ENCODE assay signal across 26 cellular contexts in the genomic region with DNA sequence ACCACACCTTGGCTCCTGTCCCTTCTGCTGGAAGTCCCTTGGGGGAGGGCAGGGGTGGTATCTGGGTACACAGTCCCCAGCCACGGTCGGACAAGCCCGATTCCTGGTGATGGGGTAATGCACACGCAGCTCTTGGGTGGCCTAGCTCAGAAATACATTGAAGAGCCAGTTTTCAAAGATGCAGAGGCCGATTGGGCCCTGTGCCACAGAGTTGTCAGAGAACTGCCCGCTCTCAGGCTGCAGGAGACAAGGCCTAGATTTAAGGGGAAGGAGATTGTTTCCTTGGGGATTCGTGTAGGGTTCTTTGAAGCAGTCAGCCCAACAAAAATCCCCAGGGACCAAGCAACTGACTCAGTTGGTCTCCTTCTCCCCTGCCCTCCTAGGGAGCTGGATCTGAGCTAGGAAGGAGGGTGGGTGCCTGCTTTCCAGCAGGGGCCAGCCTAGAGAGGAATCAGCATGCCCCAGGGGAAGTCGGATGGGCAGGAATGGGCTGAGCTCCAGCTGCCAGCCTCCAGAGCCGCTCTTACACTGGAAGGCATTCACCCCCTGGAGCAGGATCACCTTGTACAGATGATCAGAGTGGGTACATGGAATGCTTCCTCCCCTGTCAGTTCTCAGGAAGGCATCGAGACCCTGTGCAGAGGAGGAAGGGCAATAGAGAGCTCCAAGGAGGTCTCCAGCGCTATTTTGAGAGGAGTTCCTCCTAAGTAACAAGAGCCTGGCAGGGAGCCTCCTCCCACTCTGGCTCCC. TPM values are rescaled to one million over a fixed set of nuclear protein-coding genes. Genes with fewer than 3 reads are reported as not detected.
DNase-seq lines count a peak whose midpoint lies in the region; ATAC-seq, FAIRE-seq and TF ChIP-seq lines count a peak whose summit lies in the region.
"Had no signal": no experiment of that assay in that cellular context is flagged by ENCODE, and none has a peak within 500 bp of the region (broad histone marks: within the 10 kb centered on the region; RNA-seq: fewer than 3 reads in every experiment).

No MANE protein-coding gene starts in this region.

- POLR2A ChIA-PET in HEK293 (lab: Yijun Ruan, JAX) = no interaction called here
- POLR2A ChIA-PET in K562 (lab: Yijun Ruan, JAX) = interaction anchor here (1.2 to 1.8 kb wide), 2 partner anchors 8 to 10 kb away, joined by 4 to 7 read pairs; no protein-coding TSS in a partner anchor

- H3K9ac ChIP-seq in K562 (ENCODE audit: insufficient read depth in 1 of 2, low read depth in 2 of 2, low read length in 2 of 2) = no peak overlapping the region

- no peak overlapping the region for H3K4me2 ChIP-seq in K562 (ENCODE audit: insufficient read depth, low read length)

- H3K36me3 ChIP-seq in HEK293 (ENCODE audit: control insufficient read depth in 2 of 2, insufficient read depth in 1 of 2, low read length in 2 of 2) (no peaks in the 10 kb centered on the region), K562 (ENCODE audit: control insufficient read depth, insufficient read depth, low read length) (no peaks in the 10 kb centered on the region)
- H3K36me3 ChIP-seq: BE2C, esophagus squamous epithelium had no signal

- no peak for TF ChIP-seq EP300 in K562 (IDR thresholded peaks at IDR 0.05; ENCODE audit: low read length)

- H3K4me1 Mint-ChIP-seq in neural crest cell = peaks cover 9% of the 10 kb centered on the region

- TF ChIP-seq RAD21 in K562 (CRISPR knock-in tag; conservative IDR thresholded peaks at IDR 0.05 in 1 of 2, IDR thresholded peaks at IDR 0.05 in 1 of 2) = no peak

- H3K9me1 ChIP-seq in K562 (ENCODE audit: control insufficient read depth, insufficient read depth, low read length) = no peaks in the 10 kb centered on the region

- no peaks in the 10 kb centered on the region for H3K36me3 Mint-ChIP-seq in neural crest cell (ENCODE audit: low read depth)
- H3K36me3 Mint-ChIP-seq: activated naive CD4-positive, alpha-beta T cell treated with anti-CD3 and anti-CD28 coated beads, Interleukin-2, amount 10 ng/mL, durations not matched to agents 7 days and 5 days; type B pancreatic cell had no signal

- BruUV-seq in K562 (replicated peaks; lab: Mats Ljungman, UMichigan) = no TSS peak

- CTCF ChIA-PET in HEK293 (lab: Yijun Ruan, JAX) = interaction anchor here (0.6 to 7.1 kb wide), 7 partner anchors 10 to 1098 kb away, joined by 3 to 99 read pairs (median 4); no protein-coding TSS in a partner anchor
- CTCF ChIA-PET in K562 (lab: Yijun Ruan, JAX; ENCODE audit: low intra/inter-chr PET ratio) = no interaction called here

- peaks cover 52 to 96% of the 10 kb centered on the region in 2 experiments for H3K27me3 ChIP-seq in K562 (ENCODE audit: control insufficient read depth in 2 of 2, insufficient read depth in 2 of 2, low read length in 2 of 2)

- intact Hi-C loops in K562 (cut with micrococcal nuclease) = no loop called here

- peaks cover 96% of the 10 kb centered on the region for H3K27me3 Mint-ChIP-seq in neural crest cell (ENCODE audit: low read depth)

- peak overlapping the region; percentile 27 for H3K4me3 Mint-ChIP-seq in neural crest cell
- H3K4me3 Mint-ChIP-seq: activated CD4-positive, alpha-beta T cell treated with anti-CD3 and anti-CD28 coated beads, Interleukin-2, amount 10 ng/mL, durations not matched to agents 24 days and 14 days; activated naive CD4-positive, alpha-beta T cell treated with anti-CD3 and anti-CD28 coated beads, Interleukin-2, amount 10 ng/mL, durations not matched to agents 7 days and 5 days; activated T-cell treated with anti-CD3 and anti-CD28 coated beads, Interleukin-2, amount 50 U/mL, for 4 hours had no signal

- no peak for TF ChIP-seq POLR2A in K562 (conservative IDR thresholded peaks at IDR 0.05)

- TF ChIP-seq CTCF in HEK293 (tag by site-specific recombination; IDR thresholded peaks at IDR 0.05) = no peak
- TF ChIP-seq CTCF in K562 (IDR thresholded peaks at IDR 0.05 in 2 of 3, conservative IDR thresholded peaks at IDR 0.05 in 1 of 3; ENCODE audit: insufficient read depth in 2 of 3, low read depth in 1 of 3, low read length in 3 of 3) = no peak
- no peak for TF ChIP-seq CTCF in neural crest cell (conservative IDR thresholded peaks at IDR 0.05)

- no peaks in the 10 kb centered on the region for H3K9me3 Mint-ChIP-seq in neural crest cell
- H3K9me3 Mint-ChIP-seq: activated CD4-positive, alpha-beta T cell treated with anti-CD3 and anti-CD28 coated beads, Interleukin-2, amount 10 ng/mL, durations not matched to agents 24 days and 14 days; activated naive CD4-positive, alpha-beta T cell treated with anti-CD3 and anti-CD28 coated beads, Interleukin-2, amount 10 ng/mL, durations not matched to agents 7 days and 5 days; activated T-cell treated with anti-CD3 and anti-CD28 coated beads, Interleukin-2, amount 50 U/mL, for 4 hours; type B pancreatic cell had no signal

- DNase-seq in NCI-H2171 treated with DMSO at 0.1 percent for 48 hours (lab: John Stamatoyannopoulos, UW) = peak; percentile 43
- DNase-seq in NCI-H2171 (lab: John Stamatoyannopoulos, UW) = no peak
- no peak for DNase-seq in K562 (ENCODE audit: extremely low read depth in 1 of 4, low spot score in 3 of 4)
- DNase-seq in neural crest cell (ENCODE audit: low read depth, low spot score) = no peak
- no peak for DNase-seq in NCI-H1694 treated with DMSO at 0.1 percent for 48 hours (lab: John Stamatoyannopoulos, UW)
- DNase-seq in AG08395 (ENCODE audit: low spot score) = no peak
- DNase-seq: activated T-cell treated with anti-CD3 and anti-CD28 coated beads, Interleukin-2, amount 50 U/mL, for 4 hours; amniotic stem cell; BE2C; cortex of kidney; EL; esophagus squamous epithelium; kidney glomerular epithelial cell; MV-4-11; psoas muscle had no signal

- no peak overlapping the region for H3K27ac Mint-ChIP-seq in neural crest cell (ENCODE audit: unreplicated experiment)
- H3K27ac Mint-ChIP-seq: activated CD4-positive, alpha-beta T cell treated with anti-CD3 and anti-CD28 coated beads, Interleukin-2, amount 10 ng/mL, durations not matched to agents 24 days and 14 days; activated naive CD4-positive, alpha-beta T cell treated with anti-CD3 and anti-CD28 coated beads, Interleukin-2, amount 10 ng/mL, durations not matched to agents 7 days and 5 days; type B pancreatic cell had no signal

- no peak overlapping the region for H3K27ac ChIP-seq in HEK293 (ENCODE audit: extremely low read depth, low read depth, low read length)
- H3K27ac ChIP-seq in K562 (ENCODE audit: extremely low read depth, low read depth, low read length) = no peak overlapping the region
- H3K27ac ChIP-seq: esophagus squamous epithelium, psoas muscle, SK-N-MC had no signal

- 0% methylated on average over 11 of the region's 11 CpGs for WGBS in K562 (ENCODE audit: insufficient coverage, low coverage, missing lambda C conversion rate)

- H3K79me2 ChIP-seq in K562 (ENCODE audit: control insufficient read depth, insufficient read depth, low read length) = no peaks in the 10 kb centered on the region

- in situ Hi-C loops in K562 (cut with MboI) = no loop called here

- no peaks in the 10 kb centered on the region for H3K4me1 ChIP-seq in HEK293 (ENCODE audit: control insufficient read depth, insufficient read depth, low read length)
- peaks cover 0 to 16% of the 10 kb centered on the region in 2 experiments; a peak in 2 of 5 replicates for H3K4me1 ChIP-seq in K562 (replicated peaks in 1 of 2; ENCODE audit: control insufficient read depth in 2 of 2, insufficient read depth in 2 of 2, low read length in 2 of 2)
- H3K4me1 ChIP-seq: BE2C had no signal

- FAIRE-seq in K562 (lab: Jason Lieb, UNC) = no peak
- FAIRE-seq: A204.1, bronchial epithelial cell, frontal cortex had no signal

- no peak overlapping the region for H3K4me3 ChIP-seq in HEK293 (ENCODE audit: low read depth, low read length)
- no peak overlapping the region for H3K4me3 ChIP-seq in K562
- H3K4me3 ChIP-seq: esophagus squamous epithelium, psoas muscle, SK-N-MC had no signal

- H3K9me3 ChIP-seq in HEK293 (ENCODE audit: control insufficient read depth, insufficient read depth, low read depth, low read length) (no peaks in the 10 kb centered on the region), K562 (replicated peaks; ENCODE audit: control insufficient read depth, insufficient read depth, low read depth, low read length) (no peaks in the 10 kb centered on the region)
- H3K9me3 ChIP-seq: BE2C, esophagus squamous epithelium, psoas muscle had no signal

- H2AFZ ChIP-seq in K562 (ENCODE audit: low read depth, low read length) = no peak overlapping the region

- H4K20me1 ChIP-seq in K562 (replicated peaks; ENCODE audit: control insufficient read depth, insufficient read depth, low read length) = 0 out of 2 replicates have a peak, but pooled peaks cover 4% of the 10 kb centered on the region

- no peak for ATAC-seq in K562
- no peak for ATAC-seq in GM19467 (IDR thresholded peaks at IDR 0.05; ENCODE audit: unreplicated experiment)

RNA-seq across cellular contexts. Expression of a gene that starts 3.3 kb away (rescaled TPM):
- not detected in 2 replicates for total RNA-seq in K562 (2011; cell fraction: chromatin; rRNA removed; ENCODE audit: low replicate concordance)
- total RNA-seq in K562 (2011; cell fraction: nucleolus; rRNA removed) = not detected in 2 replicates
- total RNA-seq in K562 (2011; cell fraction: nucleoplasm; rRNA removed) = not detected in 2 replicates
- total RNA-seq in K562 (2014; rRNA removed) (not detected in 2 replicates), K562 (2014; rRNA removed; fragmentation: Illumina TruSeq; extraction: Trizol) (not detected in 2 replicates), K562 (2015; rRNA removed; fragmentation: Illumina TruSeq; extraction: Trizol) (not detected in 2 replicates), K562 (2021) (not detected in 2 replicates), neural crest cell (2.0 and 2.4 TPM in 2 replicates)
- polyA plus RNA-seq in K562 (2011; rRNA removed) (0.03 and 0.04 TPM in 2 replicates), K562 (2014; fragmentation: Illumina TruSeq; extraction: Trizol) (not detected in 2 replicates), K562 (2014; fragmentation: Nextera tagmentation; extraction: Ambion mirVana) (not detected), K562 (2014; rRNA removed) (not detected in 2 replicates)
- 0.01 TPM in 1 of 2 replicates, not detected in the other for polyA plus RNA-seq in K562 (2011; cell fraction: cytosol; rRNA removed)
- 0.07 TPM in 1 of 2 replicates, not detected in the other for polyA plus RNA-seq in K562 (2011; cell fraction: nucleus; rRNA removed)
- 0.07 TPM in 1 of 2 replicates, not detected in the other for polyA plus RNA-seq in K562 (2012)
- not detected in 2 replicates for polyA minus RNA-seq in K562 (2011; rRNA and poly(A)+ RNA removed)
- polyA minus RNA-seq in K562 (2011; cell fraction: cytosol; rRNA and poly(A)+ RNA removed) = not detected in 2 replicates
- not detected in 2 replicates for polyA minus RNA-seq in K562 (2011; cell fraction: nucleus; rRNA and poly(A)+ RNA removed)
- total RNA-seq: activated T-cell treated with anti-CD3 and anti-CD28 coated beads, Interleukin-2, amount 50 U/mL, for 4 hours; lung microvascular endothelial cell had no signal

RNA-seq across cellular contexts. Expression of a gene that starts 20.5 kb away (rescaled TPM):
- total RNA-seq in K562 (2011; cell fraction: chromatin; rRNA removed; ENCODE audit: low replicate concordance) = not detected in 2 replicates
- not detected in 2 replicates for total RNA-seq in K562 (2011; cell fraction: nucleolus; rRNA removed)
- not detected in 2 replicates for total RNA-seq in K562 (2011; cell fraction: nucleoplasm; rRNA removed)
- total RNA-seq in K562 (2014; rRNA removed) = not detected in 2 replicates
- total RNA-seq in K562 (2014; rRNA removed; fragmentation: Illumina TruSeq; extraction: Trizol) = not detected in 2 replicates
- not detected in 2 replicates for total RNA-seq in K562 (2015; rRNA removed; fragmentation: Illumina TruSeq; extraction: Trizol)
- not detected in 2 replicates for total RNA-seq in K562 (2021)
- not detected in 2 replicates for polyA plus RNA-seq in K562 (2011; rRNA removed)
- polyA plus RNA-seq in K562 (2011; cell fraction: cytosol; rRNA removed) = not detected in 2 replicates
- not detected in 2 replicates for polyA plus RNA-seq in K562 (2011; cell fraction: nucleus; rRNA removed)
- polyA plus RNA-seq in K562 (2012) = not detected in 2 replicates
- polyA plus RNA-seq in K562 (2014; fragmentation: Illumina TruSeq; extraction: Trizol) = not detected in 2 replicates
- not detected for polyA plus RNA-seq in K562 (2014; fragmentation: Nextera tagmentation; extraction: Ambion mirVana)
- not detected in 2 replicates for polyA plus RNA-seq in K562 (2014; rRNA removed)
- not detected in 2 replicates for polyA minus RNA-seq in K562 (2011; rRNA and poly(A)+ RNA removed)
- polyA minus RNA-seq in K562 (2011; cell fraction: cytosol; rRNA and poly(A)+ RNA removed) = not detected in 2 replicates
- not detected in 2 replicates for polyA minus RNA-seq in K562 (2011; cell fraction: nucleus; rRNA and poly(A)+ RNA removed)
- 0.40 and 0.43 TPM in 2 replicates for total RNA-seq in neural crest cell
- total RNA-seq: activated T-cell treated with anti-CD3 and anti-CD28 coated beads, Interleukin-2, amount 50 U/mL, for 4 hours; lung microvascular endothelial cell; T-helper 2 cell treated with Interferon-gamma antibody and Interleukin-4, amounts not matched to agents 100 ng/mL and 5 ng/mL, for 36 hours had no signal
